10 cellular contexts compared by ENCODE assay signal in genomic region chr7:132999845-133000244, GRCh38.
"Had no signal": no experiment of that assay in that cellular context is flagged by ENCODE, and none has a peak within 500 bp of the region (broad histone marks: within the 10 kb centered on the region; RNA-seq: fewer than 3 reads in every experiment).

No MANE protein-coding gene starts in this region.

- DNase-seq: GM23248, GOT3, H7, H9, HCEC 1CT, HFFc6 had no signal

- H2AFZ ChIP-seq: GM23248, GM23338 had no signal

- H3K9me3 ChIP-seq: HAP-1 had no signal

- FAIRE-seq: H1 had no signal

- ATAC-seq: GM23338, HCT116 had no signal

- H3K4me3 ChIP-seq: GM23248, GM23338, HAP-1 had no signal

- H3K9ac ChIP-seq: GM23248 had no signal

- H3K27ac ChIP-seq: GM23248 had no signal

- H3K36me3 ChIP-seq: HAP-1 had no signal
